ENCODE assay signal across 16 cellular contexts in genomic region chr17:38890410-38890746, GRCh38. TPM values are rescaled to one million over a fixed set of nuclear protein-coding genes. Genes with fewer than 3 reads are reported as not detected.
A peak's percentile ranks its signal among the peaks of the same experiment; 100 is the strongest.
DNase-seq lines count a peak whose midpoint lies in the region; ATAC-seq and TF ChIP-seq lines count a peak whose summit lies in the region.
"Had no signal": no experiment of that assay in that cellular context is flagged by ENCODE, and none has a peak within 500 bp of the region (broad histone marks: within the 10 kb centered on the region; RNA-seq: fewer than 3 reads in every experiment).

No MANE protein-coding gene starts in this region.

- intact Hi-C loops in dendritic cell treated with granulocyte-macrophage colony-stimulating factor and Interleukin-4, amounts not matched to agents 40 ng/mL and 50 ng/mL, for 4 days (cut with micrococcal nuclease): no loop called here

- H3K79me2 ChIP-seq in OCI-LY1 (ENCODE audit: insufficient read depth, low read length) (no peaks in the 10 kb centered on the region), trophoblast cell (ENCODE audit: control insufficient read depth, insufficient read depth, low read length, poor library complexity) (peaks cover 3% of the 10 kb centered on the region)

- H3K27ac ChIP-seq in OCI-LY1 (ENCODE audit: low read depth, low read length, poor library complexity, severe bottlenecking) (peak overlapping the region; percentile 92), trophoblast cell (ENCODE audit: low read depth, low read length) (no peak overlapping the region)
- H3K27ac ChIP-seq: KMS-11, SJCRH30, suprapubic skin had no signal

- H3K27ac Mint-ChIP-seq in activated CD8-positive, alpha-beta memory T cell treated with anti-CD3 and anti-CD28 coated beads, Interleukin-2, amount 10 ng/mL, durations not matched to agents 7 days and 5 days: peak overlapping the region; percentile 84
- H3K27ac Mint-ChIP-seq in dendritic cell treated with granulocyte-macrophage colony-stimulating factor and Interleukin-4, amounts not matched to agents 40 ng/mL and 50 ng/mL, for 4 days: peak overlapping the region; percentile 38
- H3K27ac Mint-ChIP-seq in stimulated activated naive CD8-positive, alpha-beta T cell treated with anti-CD3 and anti-CD28 coated beads, Interleukin-15, Interleukin-2, amounts not matched to agents 100 ng/mL and 50 ng/mL, for 24 hours: peak overlapping the region; percentile 88

- H3K23ac ChIP-seq in trophoblast cell (ENCODE audit: low read length): no peak overlapping the region

- H3K36me3 ChIP-seq in OCI-LY1 (ENCODE audit: insufficient read depth, low read length) (peaks cover 41% of the 10 kb centered on the region; the same call in 1 of the 2 replicates), trophoblast cell (ENCODE audit: control insufficient read depth in 1 of 2, insufficient read depth in 2 of 2, low read length in 2 of 2) (peaks cover 75 to 78% of the 10 kb centered on the region in 2 experiments)

- no peak overlapping the region for H2BK12ac ChIP-seq in trophoblast cell (ENCODE audit: low read length)

- H2BK5ac ChIP-seq in trophoblast cell (ENCODE audit: low read depth, low read length, poor library complexity): no peak overlapping the region

- no peaks in the 10 kb centered on the region for H3K27me3 ChIP-seq in OCI-LY1 (ENCODE audit: insufficient read depth, low read length)
- no peaks in the 10 kb centered on the region for H3K27me3 ChIP-seq in trophoblast cell (ENCODE audit: insufficient read depth, low read length)
- H3K27me3 ChIP-seq: esophagus squamous epithelium, heart left ventricle, SJCRH30, suprapubic skin had no signal

- H3K79me1 ChIP-seq in trophoblast cell (ENCODE audit: low read length): no peaks in the 10 kb centered on the region

- peak; percentile 48 for DNase-seq in activated CD8-positive, alpha-beta memory T cell treated with anti-CD3 and anti-CD28 coated beads, Interleukin-2, amount 10 ng/mL, durations not matched to agents 7 days and 5 days
- DNase-seq in activated CD8-positive, alpha-beta memory T cell treated with anti-CD3 and anti-CD28 coated beads, Interleukin-2, amount 50 U/mL, for 48 hours: no peak
- DNase-seq in effector CD4-positive, alpha-beta T cell: no peak
- DNase-seq in trophoblast cell (no peak), hypothalamus (lab: John Stamatoyannopoulos, UW) (no peak)
- DNase-seq: esophagus squamous epithelium, heart left ventricle, NCI-H1417, NCI-H446 treated with DMSO at 0.1 percent for 48 hours, posterior cingulate gyrus, SJCRH30 had no signal

- no peaks in the 10 kb centered on the region for H4K20me1 ChIP-seq in OCI-LY1 (ENCODE audit: insufficient read depth, low read length)

- no peak overlapping the region for H3K14ac ChIP-seq in trophoblast cell (ENCODE audit: low read length)

- no peak overlapping the region for H2BK120ac ChIP-seq in trophoblast cell (ENCODE audit: insufficient read depth, low read length, poor library complexity)

- H4K8ac ChIP-seq in trophoblast cell (ENCODE audit: low read depth, low read length): no peak overlapping the region

- peak; percentile 16 for ATAC-seq in activated CD8-positive, alpha-beta memory T cell treated with anti-CD3 and anti-CD28 coated beads, Interleukin-2, amount 10 ng/mL, durations not matched to agents 7 days and 5 days
- ATAC-seq: heart left ventricle had no signal

- H3K9me2 ChIP-seq in OCI-LY1 (ENCODE audit: low read depth, low read length): no peaks in the 10 kb centered on the region

- H3F3A ChIP-seq in OCI-LY1 (ENCODE audit: insufficient read depth, low read length): no peaks in the 10 kb centered on the region

- H2AK5ac ChIP-seq in trophoblast cell (ENCODE audit: low read length): no peak overlapping the region

- H3K4me1 ChIP-seq in OCI-LY1 (ENCODE audit: insufficient read depth, low read length, severe bottlenecking) (peaks cover 66% of the 10 kb centered on the region), trophoblast cell (ENCODE audit: control insufficient read depth in 1 of 2, insufficient read depth in 2 of 2, low read length in 2 of 2) (peaks cover 3 to 4% of the 10 kb centered on the region in 2 experiments)

- H3K4me1 Mint-ChIP-seq in activated CD8-positive, alpha-beta memory T cell treated with anti-CD3 and anti-CD28 coated beads, Interleukin-2, amount 10 ng/mL, durations not matched to agents 7 days and 5 days: peaks cover 84% of the 10 kb centered on the region
- H3K4me1 Mint-ChIP-seq in dendritic cell treated with granulocyte-macrophage colony-stimulating factor and Interleukin-4, amounts not matched to agents 40 ng/mL and 50 ng/mL, for 4 days (ENCODE audit: low read depth): peaks cover 84% of the 10 kb centered on the region
- H3K4me1 Mint-ChIP-seq in stimulated activated naive CD8-positive, alpha-beta T cell treated with anti-CD3 and anti-CD28 coated beads, Interleukin-15, Interleukin-2, amounts not matched to agents 100 ng/mL and 50 ng/mL, for 24 hours (ENCODE audit: low read depth): peaks cover 87% of the 10 kb centered on the region

- H3K9ac ChIP-seq in OCI-LY1 (ENCODE audit: low read length) (no peak overlapping the region; the same call in 1 of the 2 replicates), trophoblast cell (ENCODE audit: low read length) (no peak overlapping the region)
- H3K9ac ChIP-seq: KMS-11 had no signal

- H3K27me3 Mint-ChIP-seq in activated CD8-positive, alpha-beta memory T cell treated with anti-CD3 and anti-CD28 coated beads, Interleukin-2, amount 10 ng/mL, durations not matched to agents 7 days and 5 days: no peaks in the 10 kb centered on the region
- H3K27me3 Mint-ChIP-seq in dendritic cell treated with granulocyte-macrophage colony-stimulating factor and Interleukin-4, amounts not matched to agents 40 ng/mL and 50 ng/mL, for 4 days: no peaks in the 10 kb centered on the region
- H3K27me3 Mint-ChIP-seq in stimulated activated naive CD8-positive, alpha-beta T cell treated with anti-CD3 and anti-CD28 coated beads, Interleukin-15, Interleukin-2, amounts not matched to agents 100 ng/mL and 50 ng/mL, for 24 hours: no peaks in the 10 kb centered on the region

- no peak overlapping the region for H3K4ac ChIP-seq in trophoblast cell (ENCODE audit: low read depth, low read length)

- H2AFZ ChIP-seq in OCI-LY1 (ENCODE audit: low read length) (no peak overlapping the region), trophoblast cell (ENCODE audit: insufficient read depth, low read length, poor library complexity) (no peak overlapping the region)

- no peak overlapping the region for H4K12ac ChIP-seq in trophoblast cell (ENCODE audit: low read depth, low read length)

- H3K36me3 Mint-ChIP-seq in activated CD8-positive, alpha-beta memory T cell treated with anti-CD3 and anti-CD28 coated beads, Interleukin-2, amount 10 ng/mL, durations not matched to agents 7 days and 5 days: peaks cover 30% of the 10 kb centered on the region
- peaks cover 100% of the 10 kb centered on the region for H3K36me3 Mint-ChIP-seq in dendritic cell treated with granulocyte-macrophage colony-stimulating factor and Interleukin-4, amounts not matched to agents 40 ng/mL and 50 ng/mL, for 4 days (ENCODE audit: low read depth)
- H3K36me3 Mint-ChIP-seq in stimulated activated naive CD8-positive, alpha-beta T cell treated with anti-CD3 and anti-CD28 coated beads, Interleukin-15, Interleukin-2, amounts not matched to agents 100 ng/mL and 50 ng/mL, for 24 hours (ENCODE audit: low read depth): peaks cover 34% of the 10 kb centered on the region

- H3K4me2 ChIP-seq in OCI-LY1 (ENCODE audit: low read length) (no peak overlapping the region; the same call in 1 of the 2 replicates), trophoblast cell (ENCODE audit: low read length) (no peak overlapping the region)
- H3K4me2 ChIP-seq: KMS-11 had no signal

- H4K91ac ChIP-seq in trophoblast cell (ENCODE audit: low read depth, low read length): no peak overlapping the region

- no peak overlapping the region for H3K18ac ChIP-seq in trophoblast cell (ENCODE audit: low read length)

- no CpG with 5 or more reads among the region's 8 CpGs for WGBS in trophoblast cell (ENCODE audit: extremely low coverage, insufficient coverage, insufficient read length)

- no peaks in the 10 kb centered on the region for H3K9me3 Mint-ChIP-seq in activated CD8-positive, alpha-beta memory T cell treated with anti-CD3 and anti-CD28 coated beads, Interleukin-2, amount 10 ng/mL, durations not matched to agents 7 days and 5 days (ENCODE audit: low read depth)
- H3K9me3 Mint-ChIP-seq in dendritic cell treated with granulocyte-macrophage colony-stimulating factor and Interleukin-4, amounts not matched to agents 40 ng/mL and 50 ng/mL, for 4 days: no peaks in the 10 kb centered on the region
- H3K9me3 Mint-ChIP-seq in stimulated activated naive CD8-positive, alpha-beta T cell treated with anti-CD3 and anti-CD28 coated beads, Interleukin-15, Interleukin-2, amounts not matched to agents 100 ng/mL and 50 ng/mL, for 24 hours: no peaks in the 10 kb centered on the region

- H3K4me3 ChIP-seq in OCI-LY1 (ENCODE audit: low read depth, low read length, poor library complexity, severe bottlenecking) (no peak overlapping the region), trophoblast cell (ENCODE audit: low read depth, low read length) (no peak overlapping the region)
- H3K4me3 ChIP-seq: esophagus squamous epithelium, heart left ventricle, SJCRH30, suprapubic skin had no signal

- H3K4me3 Mint-ChIP-seq in activated CD8-positive, alpha-beta memory T cell treated with anti-CD3 and anti-CD28 coated beads, Interleukin-2, amount 10 ng/mL, durations not matched to agents 7 days and 5 days: no peak overlapping the region
- no peak overlapping the region for H3K4me3 Mint-ChIP-seq in dendritic cell treated with granulocyte-macrophage colony-stimulating factor and Interleukin-4, amounts not matched to agents 40 ng/mL and 50 ng/mL, for 4 days
- H3K4me3 Mint-ChIP-seq in stimulated activated naive CD8-positive, alpha-beta T cell treated with anti-CD3 and anti-CD28 coated beads, Interleukin-15, Interleukin-2, amounts not matched to agents 100 ng/mL and 50 ng/mL, for 24 hours: no peak overlapping the region

- TF ChIP-seq CTCF in OCI-LY1 (IDR thresholded peaks at IDR 0.05; ENCODE audit: low read length): no peak

- H3K9me3 ChIP-seq in OCI-LY1 (ENCODE audit: low read length): no peaks in the 10 kb centered on the region
- peaks cover 2% of the 10 kb centered on the region for H3K9me3 ChIP-seq in trophoblast cell (ENCODE audit: insufficient read depth, low read depth, low read length)
- H3K9me3 ChIP-seq: esophagus squamous epithelium, heart left ventricle, SJCRH30, suprapubic skin had no signal

- CTCF ChIA-PET in activated CD8-positive, alpha-beta memory T cell treated with anti-CD3 and anti-CD28 coated beads, Interleukin-2, amount 10 ng/mL, durations not matched to agents 7 days and 5 days (lab: Charles Lee): interaction anchor here (1.2 to 1.6 kb wide), 3 partner anchors 17 to 274 kb away, joined by 3 read pairs; no protein-coding TSS in a partner anchor

RNA-seq across cellular contexts. Expression of gene LASP1, which starts 20.5 kb away (rescaled TPM):
- 100 to 1,000 TPM; 208 to 239 TPM for total RNA-seq in activated CD8-positive, alpha-beta memory T cell treated with anti-CD3 and anti-CD28 coated beads, Interleukin-2, amount 10 ng/mL, durations not matched to agents 7 days and 5 days
- polyA plus RNA-seq in trophoblast cell (2013): 157 TPM in 2 replicates

RNA-seq across cellular contexts. Expression of gene RPL23, which starts 36.9 kb away (rescaled TPM):
- total RNA-seq in activated CD8-positive, alpha-beta memory T cell treated with anti-CD3 and anti-CD28 coated beads, Interleukin-2, amount 10 ng/mL, durations not matched to agents 7 days and 5 days: 1,000 to 10,000 TPM in 1 of 2 experiments, 100 to 1,000 TPM in 1; 831 to 1,130 TPM
- 2,811 and 2,862 TPM in 2 replicates for polyA plus RNA-seq in trophoblast cell (2013)

Comparison
In these comparisons a context has a peak if more than half of its experiments do, and no peak if none do; other contexts are left out.
1. H3K27ac Mint-ChIP-seq: peak in every context shown above with its lines; median percentile 88 in stimulated activated naive CD8-positive, alpha-beta T cell treated with anti-CD3 and anti-CD28 coated beads, Interleukin-15, Interleukin-2, amounts not matched to agents 100 ng/mL and 50 ng/mL, for 24 hours; 84 in activated CD8-positive, alpha-beta memory T cell treated with anti-CD3 and anti-CD28 coated beads, Interleukin-2, amount 10 ng/mL, durations not matched to agents 7 days and 5 days; 38 in dendritic cell treated with granulocyte-macrophage colony-stimulating factor and Interleukin-4, amounts not matched to agents 40 ng/mL and 50 ng/mL, for 4 days.